Comparison of ENCODE assay signal across 10 cellular contexts in genomic region chr11:43708776-43709175, GRCh38.
DNase-seq lines count a peak whose midpoint lies in the region; ATAC-seq and TF ChIP-seq lines count a peak whose summit lies in the region.
"Had no signal": no experiment of that assay in that cellular context is flagged by ENCODE, and none has a peak within 500 bp of the region (broad histone marks: within the 10 kb centered on the region; RNA-seq: fewer than 3 reads in every experiment).

No MANE protein-coding gene starts in this region.

- no peaks in the 10 kb centered on the region for H3K36me3 ChIP-seq in parathyroid adenoma (ENCODE audit: control insufficient read depth, insufficient read depth, low read length)

- H3K9ac ChIP-seq in parathyroid adenoma = no peak overlapping the region

- no peak overlapping the region for H3K4me3 ChIP-seq in choroid plexus epithelial cell (ENCODE audit: low read depth, low read length)
- H3K4me3 ChIP-seq in parathyroid adenoma (ENCODE audit: low read depth, low read length) = no peak overlapping the region

- TF ChIP-seq CTCF in GM12872 (IDR thresholded peaks at IDR 0.05; ENCODE audit: insufficient read depth, low read depth, low read length) (peak; percentile 29; the same call in 2 of the 3 replicates), choroid plexus epithelial cell (conservative IDR thresholded peaks at IDR 0.05; ENCODE audit: low read depth, low read length) (peak; percentile 53), parathyroid adenoma (IDR thresholded peaks at IDR 0.05) (peak; percentile 44)

- no peaks in the 10 kb centered on the region for H3K4me1 ChIP-seq in parathyroid adenoma

- no peak for ATAC-seq in HG03521 (IDR thresholded peaks at IDR 0.05; ENCODE audit: unreplicated experiment)
- no peak for ATAC-seq in GM19467 (IDR thresholded peaks at IDR 0.05; ENCODE audit: unreplicated experiment)
- no peak for ATAC-seq in GM21723 (IDR thresholded peaks at IDR 0.05; ENCODE audit: unreplicated experiment)

- H3K4me2 ChIP-seq in parathyroid adenoma (ENCODE audit: low read length) = no peak overlapping the region

- no peaks in the 10 kb centered on the region for H3K79me2 ChIP-seq in parathyroid adenoma

- no peaks in the 10 kb centered on the region for H3K27me3 ChIP-seq in parathyroid adenoma (ENCODE audit: control insufficient read depth, insufficient read depth, low read length)

- no peaks in the 10 kb centered on the region for H3K9me3 ChIP-seq in parathyroid adenoma (ENCODE audit: control insufficient read depth, low read length)

- DNase-seq in NCI-H69 (lab: John Stamatoyannopoulos, UW) = peak; percentile 11
- no peak for DNase-seq in choroid plexus epithelial cell (ENCODE audit: low read depth)
- DNase-seq: activated CD4-positive, alpha-beta T cell treated with anti-CD3 and anti-CD28 coated beads for 48 hours; activated gamma-delta T cell treated with Interleukin-2 at 50 U/mL for 16 hours; NCI-H226 had no signal

- H3K27ac ChIP-seq in parathyroid adenoma = no peak overlapping the region

- no peak overlapping the region for H2AFZ ChIP-seq in parathyroid adenoma
